ENCODE assay signal across 23 cellular contexts in genomic region chr5:13930721-13931246, GRCh38. TPM values are rescaled to one million over a fixed set of nuclear protein-coding genes. Genes with fewer than 3 reads are reported as not detected.
DNase-seq lines count a peak whose midpoint lies in the region; ATAC-seq and TF ChIP-seq lines count a peak whose summit lies in the region.
"Had no signal": no experiment of that assay in that cellular context is flagged by ENCODE, and none has a peak within 500 bp of the region (broad histone marks: within the 10 kb centered on the region; RNA-seq: fewer than 3 reads in every experiment).

No MANE protein-coding gene starts in this region.

- in situ Hi-C loops in astrocyte of the cerebellum (cut with HindIII; ENCODE audit: low sequenced_read_pairs): no loop called here

- peak overlapping the region; percentile 1 for H3K4me3 ChIP-seq in astrocyte of the cerebellum (ENCODE audit: low read depth, low read length)
- H3K4me3 ChIP-seq: BLaER1, MG63, SK-N-MC had no signal

- no peak for TF ChIP-seq CTCF in astrocyte of the cerebellum (IDR thresholded peaks at IDR 0.05; ENCODE audit: low read depth, low read length, missing control alignments)

- H3K4me1 Mint-ChIP-seq in activated CD4-positive, alpha-beta T cell treated with anti-CD3 and anti-CD28 coated beads, Interleukin-2, amount 10 ng/mL, durations not matched to agents 24 days and 14 days: no peaks in the 10 kb centered on the region
- H3K4me1 Mint-ChIP-seq: memory B cell had no signal

- no peaks in the 10 kb centered on the region for H3K36me3 Mint-ChIP-seq in activated CD4-positive, alpha-beta T cell treated with anti-CD3 and anti-CD28 coated beads, Interleukin-2, amount 10 ng/mL, durations not matched to agents 24 days and 14 days (ENCODE audit: low read depth)

- no peaks in the 10 kb centered on the region for H3K27me3 Mint-ChIP-seq in activated CD4-positive, alpha-beta T cell treated with anti-CD3 and anti-CD28 coated beads, Interleukin-2, amount 10 ng/mL, durations not matched to agents 24 days and 14 days

- DNase-seq in activated CD4-positive, alpha-beta T cell treated with anti-CD3 and anti-CD28 coated beads, Interleukin-2, amount 10 ng/mL, durations not matched to agents 24 days and 14 days: peak; percentile 22
- DNase-seq in activated CD4-positive, alpha-beta T cell treated with anti-CD3 and anti-CD28 coated beads, Interleukin-2, amount 50 U/mL, for 1 hour: no peak
- DNase-seq in NCI-H2227 (lab: John Stamatoyannopoulos, UW; ENCODE audit: unreplicated experiment) (peak; percentile 75), astrocyte of the cerebellum (ENCODE audit: low read depth) (no peak), KG1 (lab: John Stamatoyannopoulos, UW) (no peak)
- no peak for DNase-seq in stimulated activated CD4-positive, alpha-beta T cell treated with anti-CD3 and anti-CD28 coated beads, Interleukin-4, amount 100 ng/mL, for 4 hours
- DNase-seq in stimulated activated naive CD4-positive, alpha-beta T cell treated with Interleukin-2 at 50 U/mL for 16 hours (lab: John Stamatoyannopoulos, UW): no peak
- DNase-seq: activated naive CD4-positive, alpha-beta T cell treated with Interleukin-2 at 50 U/mL for 16 hours; activated T-cell treated with anti-CD3 and anti-CD28 coated beads, Interleukin-2, amount 50 U/mL, for 4 hours; amniotic stem cell; Calu3; HFFc6; MG63; NCI-H2029 treated with DMSO at 0.1 percent for 48 hours; right cardiac atrium; stimulated activated CD4-positive, alpha-beta T cell treated with anti-CD3 and anti-CD28 coated beads, Interleukin-12 subunit alpha, Interleukin-12 subunit beta, amount 100 ng/mL, for 4 hours; stimulated activated CD8-positive, alpha-beta memory T cell treated with anti-CD3 and anti-CD28 coated beads, Interleukin-4, amount 100 ng/mL, for 48 hours; T-helper 2 cell had no signal

- H3K4me3 Mint-ChIP-seq in activated CD4-positive, alpha-beta T cell treated with anti-CD3 and anti-CD28 coated beads, Interleukin-2, amount 10 ng/mL, durations not matched to agents 24 days and 14 days: no peak overlapping the region
- H3K4me3 Mint-ChIP-seq: activated T-cell treated with anti-CD3 and anti-CD28 coated beads, Interleukin-2, amount 50 U/mL, for 4 hours; HFFc6; memory B cell had no signal

- H3K9me3 Mint-ChIP-seq in activated CD4-positive, alpha-beta T cell treated with anti-CD3 and anti-CD28 coated beads, Interleukin-2, amount 10 ng/mL, durations not matched to agents 24 days and 14 days: peaks cover 7% of the 10 kb centered on the region

- intact Hi-C loops in activated CD4-positive, alpha-beta T cell treated with anti-CD3 and anti-CD28 coated beads, Interleukin-2, amount 10 ng/mL, durations not matched to agents 24 days and 14 days (cut with micrococcal nuclease): no loop called here

- H3K27ac Mint-ChIP-seq in activated CD4-positive, alpha-beta T cell treated with anti-CD3 and anti-CD28 coated beads, Interleukin-2, amount 10 ng/mL, durations not matched to agents 24 days and 14 days: no peak overlapping the region
- H3K27ac Mint-ChIP-seq: HFFc6, memory B cell had no signal

- ATAC-seq in HG02852 (IDR thresholded peaks at IDR 0.05; ENCODE audit: unreplicated experiment): no peak
- ATAC-seq: activated T-cell treated with anti-CD3 and anti-CD28 coated beads, Interleukin-2, amount 50 U/mL, for 4 hours; right cardiac atrium had no signal

RNA-seq across cellular contexts. Expression of gene DNAH5, which starts 13.7 kb away (rescaled TPM):
- total RNA-seq in activated CD4-positive, alpha-beta T cell treated with anti-CD3 and anti-CD28 coated beads, Interleukin-2, amount 10 ng/mL, durations not matched to agents 24 days and 14 days: not detected in 2 replicates
- total RNA-seq: A673; activated T-cell treated with anti-CD3 and anti-CD28 coated beads, Interleukin-2, amount 50 U/mL, for 4 hours had no signal

Comparison
In these comparisons a context has a peak if more than half of its experiments do, and no peak if none do; other contexts are left out.
1. DNase-seq: peak in activated CD4-positive, alpha-beta T cell treated with anti-CD3 and anti-CD28 coated beads, Interleukin-2, amount 10 ng/mL, durations not matched to agents 24 days and 14 days (single experiment) and NCI-H2227 (single experiment); none in activated CD4-positive, alpha-beta T cell treated with anti-CD3 and anti-CD28 coated beads, Interleukin-2, amount 50 U/mL, for 1 hour (single experiment), astrocyte of the cerebellum (single experiment), stimulated activated CD4-positive, alpha-beta T cell treated with anti-CD3 and anti-CD28 coated beads, Interleukin-4, amount 100 ng/mL, for 4 hours (0 of 2), KG1 (single experiment) and stimulated activated naive CD4-positive, alpha-beta T cell treated with Interleukin-2 at 50 U/mL for 16 hours (single experiment).